Comparison of ENCODE assay signal across 2 cellular contexts in the genomic region with DNA sequence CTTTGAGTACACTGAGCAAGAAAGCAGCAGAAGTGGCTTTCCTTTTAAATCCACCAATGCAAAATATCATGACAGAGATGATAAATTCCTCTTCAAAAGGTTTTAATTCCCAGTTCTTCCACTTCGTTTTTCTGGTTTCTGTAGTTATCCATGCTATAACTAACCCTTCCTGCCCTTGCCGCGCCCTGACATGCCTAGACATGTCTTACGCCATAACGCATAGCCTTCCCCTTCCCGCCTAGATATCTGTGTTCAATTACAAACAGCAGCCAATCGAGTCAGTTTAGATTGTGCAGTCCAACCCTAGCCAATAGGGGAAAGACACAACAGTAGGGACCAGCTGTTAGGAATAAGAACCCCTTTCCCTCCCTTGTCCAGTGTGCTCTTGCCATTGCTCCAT.
TF ChIP-seq lines count a peak whose summit lies in the region.

No MANE protein-coding gene starts in this region.

TF ChIP-seq in HepG2, 621 proteins besides CTCF, POLR2A, EP300 and RAD21:
- TF ChIP-seq RBM39 (IDR thresholded peaks at IDR 0.05; ENCODE audit: low read depth, low read length, poor library complexity, severe bottlenecking), result no peak
- TF ChIP-seq ZBTB33 (CRISPR knock-in tag; IDR thresholded peaks at IDR 0.05), result peak; percentile 95
- TF ChIP-seq ZNF180 (CRISPR knock-in tag; IDR thresholded peaks at IDR 0.05; ENCODE audit: borderline replicate concordance, low read depth), result no peak
- TF ChIP-seq NFYC (CRISPR knock-in tag; IDR thresholded peaks at IDR 0.05), result no peak
- TF ChIP-seq, protein P1, sequence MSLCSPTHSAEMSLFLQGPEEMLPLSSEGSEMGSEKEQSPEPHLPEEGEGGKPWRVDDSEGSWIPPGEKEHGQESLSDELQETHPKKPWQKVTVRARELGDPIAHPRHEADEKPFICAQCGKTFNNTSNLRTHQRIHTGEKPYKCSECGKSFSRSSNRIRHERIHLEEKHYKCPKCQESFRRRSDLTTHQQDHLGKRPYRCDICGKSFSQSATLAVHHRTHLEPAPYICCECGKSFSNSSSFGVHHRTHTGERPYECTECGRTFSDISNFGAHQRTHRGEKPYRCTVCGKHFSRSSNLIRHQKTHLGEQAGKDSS (CRISPR knock-in tag; IDR thresholded peaks at IDR 0.05; ENCODE audit: borderline replicate concordance, low read depth), result no peak
- TF ChIP-seq, protein P2, sequence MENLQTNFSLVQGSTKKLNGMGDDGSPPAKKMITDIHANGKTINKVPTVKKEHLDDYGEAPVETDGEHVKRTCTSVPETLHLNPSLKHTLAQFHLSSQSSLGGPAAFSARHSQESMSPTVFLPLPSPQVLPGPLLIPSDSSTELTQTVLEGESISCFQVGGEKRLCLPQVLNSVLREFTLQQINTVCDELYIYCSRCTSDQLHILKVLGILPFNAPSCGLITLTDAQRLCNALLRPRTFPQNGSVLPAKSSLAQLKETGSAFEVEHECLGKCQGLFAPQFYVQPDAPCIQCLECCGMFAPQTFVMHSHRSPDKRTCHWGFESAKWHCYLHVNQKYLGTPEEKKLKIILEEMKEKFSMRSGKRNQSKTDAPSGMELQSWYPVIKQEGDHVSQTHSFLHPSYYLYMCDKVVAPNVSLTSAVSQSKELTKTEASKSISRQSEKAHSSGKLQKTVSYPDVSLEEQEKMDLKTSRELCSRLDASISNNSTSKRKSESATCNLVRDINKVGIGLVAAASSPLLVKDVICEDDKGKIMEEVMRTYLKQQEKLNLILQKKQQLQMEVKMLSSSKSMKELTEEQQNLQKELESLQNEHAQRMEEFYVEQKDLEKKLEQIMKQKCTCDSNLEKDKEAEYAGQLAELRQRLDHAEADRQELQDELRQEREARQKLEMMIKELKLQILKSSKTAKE (CRISPR knock-in tag; IDR thresholded peaks at IDR 0.05; ENCODE audit: borderline replicate concordance), result no peak
- TF ChIP-seq ZFP36L1 (CRISPR knock-in tag; IDR thresholded peaks at IDR 0.05), result no peak
- TF ChIP-seq, protein P3, sequence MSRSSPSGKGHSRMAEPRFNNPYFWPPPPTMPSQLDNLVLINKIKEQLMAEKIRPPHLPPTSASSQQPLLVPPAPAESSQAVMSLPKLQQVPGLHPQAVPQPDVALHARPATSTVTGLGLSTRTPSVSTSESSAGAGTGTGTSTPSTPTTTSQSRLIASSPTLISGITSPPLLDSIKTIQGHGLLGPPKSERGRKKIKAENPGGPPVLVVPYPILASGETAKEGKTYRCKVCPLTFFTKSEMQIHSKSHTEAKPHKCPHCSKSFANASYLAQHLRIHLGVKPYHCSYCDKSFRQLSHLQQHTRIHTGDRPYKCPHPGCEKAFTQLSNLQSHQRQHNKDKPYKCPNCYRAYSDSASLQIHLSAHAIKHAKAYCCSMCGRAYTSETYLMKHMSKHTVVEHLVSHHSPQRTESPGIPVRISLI (CRISPR knock-in tag; IDR thresholded peaks at IDR 0.05; ENCODE audit: borderline replicate concordance), result no peak
- no peak for TF ChIP-seq JUND (CRISPR knock-in tag; IDR thresholded peaks at IDR 0.05)
- no peak for TF ChIP-seq HDAC6 (IDR thresholded peaks at IDR 0.05; ENCODE audit: low read depth, low read length)
- TF ChIP-seq TP53 (CRISPR knock-in tag; conservative IDR thresholded peaks at IDR 0.05), result peak; percentile 68; the same call in 1 of the 2 replicates
- TF ChIP-seq GATAD2A (CRISPR knock-in tag; IDR thresholded peaks at IDR 0.05), result no peak
- TF ChIP-seq CEBPB (IDR thresholded peaks at IDR 0.05; ENCODE audit: borderline replicate concordance, low read depth, low read length), result 0 out of 2 replicates have a peak, but pooled peaks have one; percentile 11
- no peak for TF ChIP-seq GPN1 (CRISPR knock-in tag; IDR thresholded peaks at IDR 0.05; ENCODE audit: borderline replicate concordance)
- no peak for TF ChIP-seq ZNF17 (CRISPR knock-in tag; IDR thresholded peaks at IDR 0.05)

TF ChIP-seq in K562, 482 proteins besides CTCF, POLR2A, EP300 and RAD21:
- TF ChIP-seq ZNF324 (CRISPR knock-in tag; IDR thresholded peaks at IDR 0.05) (no peak), CCAR2 (IDR thresholded peaks at IDR 0.05; ENCODE audit: low read depth, low read length) (no peak), ZBTB33 (CRISPR knock-in tag; IDR thresholded peaks at IDR 0.05) (peak; percentile 66), CEBPG (CRISPR knock-in tag; IDR thresholded peaks at IDR 0.05) (no peak), CEBPG (tag; conservative IDR thresholded peaks at IDR 0.05 in 1 of 2, IDR thresholded peaks at IDR 0.05 in 1 of 2) (no peak)
- TF ChIP-seq, protein P4, sequence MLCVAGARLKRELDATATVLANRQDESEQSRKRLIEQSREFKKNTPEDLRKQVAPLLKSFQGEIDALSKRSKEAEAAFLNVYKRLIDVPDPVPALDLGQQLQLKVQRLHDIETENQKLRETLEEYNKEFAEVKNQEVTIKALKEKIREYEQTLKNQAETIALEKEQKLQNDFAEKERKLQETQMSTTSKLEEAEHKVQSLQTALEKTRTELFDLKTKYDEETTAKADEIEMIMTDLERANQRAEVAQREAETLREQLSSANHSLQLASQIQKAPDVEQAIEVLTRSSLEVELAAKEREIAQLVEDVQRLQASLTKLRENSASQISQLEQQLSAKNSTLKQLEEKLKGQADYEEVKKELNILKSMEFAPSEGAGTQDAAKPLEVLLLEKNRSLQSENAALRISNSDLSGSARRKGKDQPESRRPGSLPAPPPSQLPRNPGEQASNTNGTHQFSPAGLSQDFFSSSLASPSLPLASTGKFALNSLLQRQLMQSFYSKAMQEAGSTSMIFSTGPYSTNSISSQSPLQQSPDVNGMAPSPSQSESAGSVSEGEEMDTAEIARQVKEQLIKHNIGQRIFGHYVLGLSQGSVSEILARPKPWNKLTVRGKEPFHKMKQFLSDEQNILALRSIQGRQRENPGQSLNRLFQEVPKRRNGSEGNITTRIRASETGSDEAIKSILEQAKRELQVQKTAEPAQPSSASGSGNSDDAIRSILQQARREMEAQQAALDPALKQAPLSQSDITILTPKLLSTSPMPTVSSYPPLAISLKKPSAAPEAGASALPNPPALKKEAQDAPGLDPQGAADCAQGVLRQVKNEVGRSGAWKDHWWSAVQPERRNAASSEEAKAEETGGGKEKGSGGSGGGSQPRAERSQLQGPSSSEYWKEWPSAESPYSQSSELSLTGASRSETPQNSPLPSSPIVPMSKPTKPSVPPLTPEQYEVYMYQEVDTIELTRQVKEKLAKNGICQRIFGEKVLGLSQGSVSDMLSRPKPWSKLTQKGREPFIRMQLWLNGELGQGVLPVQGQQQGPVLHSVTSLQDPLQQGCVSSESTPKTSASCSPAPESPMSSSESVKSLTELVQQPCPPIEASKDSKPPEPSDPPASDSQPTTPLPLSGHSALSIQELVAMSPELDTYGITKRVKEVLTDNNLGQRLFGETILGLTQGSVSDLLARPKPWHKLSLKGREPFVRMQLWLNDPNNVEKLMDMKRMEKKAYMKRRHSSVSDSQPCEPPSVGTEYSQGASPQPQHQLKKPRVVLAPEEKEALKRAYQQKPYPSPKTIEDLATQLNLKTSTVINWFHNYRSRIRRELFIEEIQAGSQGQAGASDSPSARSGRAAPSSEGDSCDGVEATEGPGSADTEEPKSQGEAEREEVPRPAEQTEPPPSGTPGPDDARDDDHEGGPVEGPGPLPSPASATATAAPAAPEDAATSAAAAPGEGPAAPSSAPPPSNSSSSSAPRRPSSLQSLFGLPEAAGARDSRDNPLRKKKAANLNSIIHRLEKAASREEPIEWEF (CRISPR knock-in tag; IDR thresholded peaks at IDR 0.05), result no peak
